Comparison of ENCODE assay signal across 9 cellular contexts in genomic region chr5:90020575-90021535, GRCh38.
DNase-seq lines count a peak whose midpoint lies in the region; ATAC-seq, FAIRE-seq and TF ChIP-seq lines count a peak whose summit lies in the region.
"Had no signal": no experiment of that assay in that cellular context is flagged by ENCODE, and none has a peak within 500 bp of the region (broad histone marks: within the 10 kb centered on the region; RNA-seq: fewer than 3 reads in every experiment).

No MANE protein-coding gene starts in this region.

- TF ChIP-seq CTCF in GM10266 (IDR thresholded peaks at IDR 0.05; ENCODE audit: control insufficient read depth, insufficient read depth, low read depth, missing control alignments): no peak
- TF ChIP-seq CTCF in bronchial epithelial cell (IDR thresholded peaks at IDR 0.05; ENCODE audit: insufficient read depth, low read length, severe bottlenecking): no peak
- TF ChIP-seq CTCF in mucosa of descending colon (IDR thresholded peaks at IDR 0.05): no peak

- peak overlapping the region; percentile 9 for H3K9ac ChIP-seq in GM23248
- H3K9ac ChIP-seq in Karpas-422 (ENCODE audit: low read length): no peak overlapping the region

- H3K27me3 ChIP-seq in GM23248 (replicated peaks; ENCODE audit: insufficient read depth) (no peaks in the 10 kb centered on the region), Karpas-422 (ENCODE audit: low read length) (no peaks in the 10 kb centered on the region), bronchial epithelial cell (ENCODE audit: control insufficient read depth, insufficient read depth, low read length) (no peaks in the 10 kb centered on the region)
- H3K27me3 ChIP-seq: neutrophil had no signal

- H3K27ac ChIP-seq in GM23248 (peak overlapping the region; percentile 14; the same call in 1 of the 2 replicates), Karpas-422 (ENCODE audit: low read length) (no peak overlapping the region)
- H3K27ac ChIP-seq: neutrophil had no signal

- DNase-seq in GM10266 (ENCODE audit: extremely low spot score): peak; percentile 26
- DNase-seq in GM23248: peak; percentile 84
- peak; percentile 43 for DNase-seq in Karpas-422
- DNase-seq in bronchial epithelial cell (ENCODE audit: low read depth): peak; percentile 99
- DNase-seq in mucosa of descending colon: no peak
- DNase-seq in HEK293T (ENCODE audit: extremely low spot score): no peak
- no peak for DNase-seq in NCI-H510A (lab: John Stamatoyannopoulos, UW)
- DNase-seq in HuH-7 (ENCODE audit: low spot score): no peak

- ATAC-seq in mucosa of descending colon: peak; percentile 92

- H2AFZ ChIP-seq in GM23248 (peak overlapping the region; percentile 28), Karpas-422 (ENCODE audit: low read length) (no peak overlapping the region)

- H3F3A ChIP-seq in GM23248 (ENCODE audit: insufficient read depth): 0 out of 2 replicates have a peak, but pooled peaks cover 4% of the 10 kb centered on the region

- FAIRE-seq in bronchial epithelial cell (lab: Jason Lieb, UNC): no peak

- in situ Hi-C loops in GM23248 (cut with MboI): no loop called here

- H3K9me3 ChIP-seq in GM23248 (ENCODE audit: low read depth): no peaks in the 10 kb centered on the region
- H3K9me3 ChIP-seq in Karpas-422 (ENCODE audit: low read length): no peaks in the 10 kb centered on the region
- H3K9me3 ChIP-seq in mucosa of descending colon: no peaks in the 10 kb centered on the region
- H3K9me3 ChIP-seq: neutrophil had no signal

- H3K36me3 ChIP-seq in GM23248 (ENCODE audit: low read depth): no peaks in the 10 kb centered on the region
- H3K36me3 ChIP-seq in Karpas-422 (ENCODE audit: insufficient read depth, low read length): no peaks in the 10 kb centered on the region
- no peaks in the 10 kb centered on the region for H3K36me3 ChIP-seq in bronchial epithelial cell (ENCODE audit: control insufficient read depth, insufficient read depth, low read length)
- H3K36me3 ChIP-seq in mucosa of descending colon (ENCODE audit: low read depth): no peaks in the 10 kb centered on the region
- H3K36me3 ChIP-seq: neutrophil had no signal

- POLR2A ChIA-PET in HEK293T (lab: Yijun Ruan, JAX): no interaction called here

- H3K4me1 ChIP-seq in GM23248 (ENCODE audit: insufficient read depth): peaks cover 5% of the 10 kb centered on the region; the same call in 1 of the 2 replicates
- 0 out of 2 replicates have a peak, but pooled peaks cover 2% of the 10 kb centered on the region for H3K4me1 ChIP-seq in Karpas-422 (ENCODE audit: low read length)
- H3K4me1 ChIP-seq in mucosa of descending colon (ENCODE audit: low read depth): peaks cover 4% of the 10 kb centered on the region

- H3K4me3 ChIP-seq in GM23248 (peak overlapping the region; percentile 61), Karpas-422 (ENCODE audit: low read length) (no peak overlapping the region), bronchial epithelial cell (ENCODE audit: low read depth, low read length) (peak overlapping the region; percentile 14), mucosa of descending colon (no peak overlapping the region)

- intact Hi-C loops in mucosa of descending colon (cut with DNase I, micrococcal nuclease): no loop called here

- 39 to 49% methylated on average over 5 of the region's 5 CpGs for WGBS in GM23248 (ENCODE audit: low coverage in 1 of 2, low lambda C conversion rate in 2 of 2, missing lambda C conversion rate in 2 of 2), 2 experiments

- H3K9me2 ChIP-seq in GM23248 (ENCODE audit: insufficient read depth): no peaks in the 10 kb centered on the region
- no peaks in the 10 kb centered on the region for H3K9me2 ChIP-seq in Karpas-422 (replicated peaks; ENCODE audit: insufficient read depth, low read length)

- H3K4me2 ChIP-seq in GM23248 (ENCODE audit: unreplicated experiment) (peak overlapping the region; percentile 59), Karpas-422 (ENCODE audit: low read depth, low read length, poor library complexity, severe bottlenecking) (no peak overlapping the region)

- H4K20me1 ChIP-seq in GM23248 (ENCODE audit: insufficient read depth) (no peaks in the 10 kb centered on the region), Karpas-422 (ENCODE audit: insufficient read depth, low read depth, low read length) (no peaks in the 10 kb centered on the region)

- CTCF ChIA-PET in HEK293T (lab: Yijun Ruan, JAX): no interaction called here

- no peaks in the 10 kb centered on the region for H3K79me2 ChIP-seq in GM23248 (ENCODE audit: insufficient read depth)
- no peaks in the 10 kb centered on the region for H3K79me2 ChIP-seq in Karpas-422 (ENCODE audit: low read length)

TF ChIP-seq in HEK293T, 16 proteins besides CTCF, POLR2A, EP300 and RAD21:
- TF ChIP-seq L3MBTL2 (conservative IDR thresholded peaks at IDR 0.05) (no peak), FOXA1 (IDR thresholded peaks at IDR 0.05) (no peak), ELF4 (IDR thresholded peaks at IDR 0.05) (no peak), LEF1 (IDR thresholded peaks at IDR 0.05; ENCODE audit: borderline replicate concordance) (no peak), SUZ12 (IDR thresholded peaks at IDR 0.05) (no peak), PKNOX1 (IDR thresholded peaks at IDR 0.05) (no peak), CTBP1 (IDR thresholded peaks at IDR 0.05; ENCODE audit: borderline replicate concordance) (no peak), NFRKB (IDR thresholded peaks at IDR 0.05) (no peak), TARDBP (IDR thresholded peaks at IDR 0.05) (no peak), FOXK2 (IDR thresholded peaks at IDR 0.05) (no peak), SP1 (IDR thresholded peaks at IDR 0.05) (no peak), ARNT (IDR thresholded peaks at IDR 0.05) (no peak), FOXM1 (IDR thresholded peaks at IDR 0.05; ENCODE audit: borderline replicate concordance) (no peak), ZNF384 (IDR thresholded peaks at IDR 0.05) (no peak), HDGF (IDR thresholded peaks at IDR 0.05; ENCODE audit: borderline replicate concordance) (no peak)

Comparison
In these comparisons a context has a peak if more than half of its experiments do, and no peak if none do; other contexts are left out.
1. DNase-seq: peak in GM10266 (single experiment), GM23248 (single experiment), Karpas-422 (single experiment) and bronchial epithelial cell (single experiment); none in mucosa of descending colon (0 of 3), HEK293T (single experiment), NCI-H510A (single experiment) and HuH-7 (single experiment).
2. H3K4me3 ChIP-seq: peak in GM23248 (single experiment) and bronchial epithelial cell (single experiment); none in Karpas-422 (single experiment) and mucosa of descending colon (single experiment).